In the genomic region with DNA sequence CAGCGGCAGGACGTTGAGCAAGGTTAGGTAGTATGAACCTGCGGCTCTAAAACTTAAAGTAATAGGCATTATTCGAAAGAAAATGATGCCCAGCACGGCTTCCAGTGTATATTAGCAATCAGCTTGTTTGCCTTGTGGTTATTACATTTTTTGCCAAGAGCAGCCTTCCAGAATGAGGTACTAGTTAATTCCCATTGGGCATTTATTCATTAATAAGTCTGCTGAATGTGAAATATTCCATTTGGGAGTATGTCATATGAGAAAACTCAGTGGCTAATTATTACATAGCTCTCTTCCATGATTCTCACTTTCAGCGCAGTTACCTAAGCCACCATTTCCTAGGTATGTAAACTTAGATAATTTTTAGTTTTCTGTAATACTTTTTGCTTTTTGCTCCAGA, we compare ENCODE assay signal across 17 cellular contexts. TPM values are rescaled to one million over a fixed set of nuclear protein-coding genes. Genes with fewer than 3 reads are reported as not detected.
A peak's percentile ranks its signal among the peaks of the same experiment; 100 is the strongest.
DNase-seq lines count a peak whose midpoint lies in the region; ATAC-seq, FAIRE-seq and TF ChIP-seq lines count a peak whose summit lies in the region.
"Had no signal": no experiment of that assay in that cellular context is flagged by ENCODE, and none has a peak within 500 bp of the region (broad histone marks: within the 10 kb centered on the region; RNA-seq: fewer than 3 reads in every experiment).

No MANE protein-coding gene starts in this region.

- H2AFZ ChIP-seq in GM23248 (no peak overlapping the region), astrocyte (ENCODE audit: low read depth, low read length) (no peak overlapping the region), hepatocyte (no peak overlapping the region)

- H3K9me3 ChIP-seq in GM23248 (ENCODE audit: low read depth) (no peaks in the 10 kb centered on the region), astrocyte (ENCODE audit: insufficient read depth, low read depth, low read length) (no peaks in the 10 kb centered on the region), hepatocyte (ENCODE audit: low read depth) (no peaks in the 10 kb centered on the region), gastrocnemius medialis (no peaks in the 10 kb centered on the region)

- H3K9me3 Mint-ChIP-seq in astrocyte (ENCODE audit: unreplicated experiment), result no peaks in the 10 kb centered on the region
- H3K9me3 Mint-ChIP-seq: activated CD4-positive, alpha-beta T cell treated with anti-CD3 and anti-CD28 coated beads, Interleukin-2, amount 10 ng/mL, durations not matched to agents 7 days and 5 days; activated naive CD8-positive, alpha-beta T cell treated with anti-CD3 and anti-CD28 coated beads, Interleukin-2, amount 10 ng/mL, durations not matched to agents 7 days and 5 days had no signal

- no peaks in the 10 kb centered on the region for H3K36me3 Mint-ChIP-seq in astrocyte (ENCODE audit: low read depth, unreplicated experiment)

- H3K9me2 ChIP-seq in GM23248 (ENCODE audit: insufficient read depth) (no peaks in the 10 kb centered on the region), hepatocyte (replicated peaks; ENCODE audit: insufficient read depth) (no peaks in the 10 kb centered on the region)

- no peak for TF ChIP-seq CTCF in astrocyte (IDR thresholded peaks at IDR 0.05; ENCODE audit: insufficient read depth, low read depth, low read length)
- TF ChIP-seq CTCF in hepatocyte (IDR thresholded peaks at IDR 0.05; ENCODE audit: poor library complexity), result no peak
- TF ChIP-seq CTCF in gastrocnemius medialis (IDR thresholded peaks at IDR 0.05 in 4 of 5, conservative IDR thresholded peaks at IDR 0.05 in 1 of 5), result no peak

- peak overlapping the region; percentile 77 for H3K27ac Mint-ChIP-seq in astrocyte (ENCODE audit: unreplicated experiment)
- H3K27ac Mint-ChIP-seq: activated CD4-positive, alpha-beta T cell treated with anti-CD3 and anti-CD28 coated beads, Interleukin-2, amount 10 ng/mL, durations not matched to agents 7 days and 5 days; activated naive CD8-positive, alpha-beta T cell treated with anti-CD3 and anti-CD28 coated beads, Interleukin-2, amount 10 ng/mL, durations not matched to agents 7 days and 5 days had no signal

- peaks cover 22% of the 10 kb centered on the region for H3K36me3 ChIP-seq in GM23248 (ENCODE audit: low read depth)
- H3K36me3 ChIP-seq in astrocyte (ENCODE audit: insufficient read depth, low read length), result no peaks in the 10 kb centered on the region
- H3K36me3 ChIP-seq in hepatocyte (replicated peaks; ENCODE audit: insufficient read depth, low read depth), result no peaks in the 10 kb centered on the region
- no peaks in the 10 kb centered on the region for H3K36me3 ChIP-seq in gastrocnemius medialis

- peaks cover 86% of the 10 kb centered on the region for H3K4me1 Mint-ChIP-seq in astrocyte (ENCODE audit: low read depth, unreplicated experiment)

- ATAC-seq in gastrocnemius medialis (no peak), GM21390 (IDR thresholded peaks at IDR 0.05; ENCODE audit: unreplicated experiment) (no peak)

- H3K4me3 ChIP-seq in GM23248 (peak overlapping the region; percentile 30; the same call in 1 of the 2 replicates), astrocyte (ENCODE audit: insufficient read depth, low read depth, low read length) (no peak overlapping the region), hepatocyte (no peak overlapping the region), gastrocnemius medialis (peak overlapping the region in 2 of 4 donors; percentile 5 to 38)

- H3K79me2 ChIP-seq in GM23248 (ENCODE audit: insufficient read depth), result peaks cover 100% of the 10 kb centered on the region
- peaks cover 99% of the 10 kb centered on the region for H3K79me2 ChIP-seq in astrocyte (ENCODE audit: insufficient read depth, low read length)
- H3K79me2 ChIP-seq in hepatocyte, result peaks cover 98% of the 10 kb centered on the region

- H3K9ac ChIP-seq in GM23248 (no peak overlapping the region), astrocyte (ENCODE audit: low read length) (no peak overlapping the region)

- H3K27me3 Mint-ChIP-seq in astrocyte (ENCODE audit: low read depth, unreplicated experiment), result no peaks in the 10 kb centered on the region
- H3K27me3 Mint-ChIP-seq: activated naive CD8-positive, alpha-beta T cell treated with anti-CD3 and anti-CD28 coated beads, Interleukin-2, amount 10 ng/mL, durations not matched to agents 7 days and 5 days had no signal

- H3K4me1 ChIP-seq in GM23248 (ENCODE audit: insufficient read depth), result peaks cover 98% of the 10 kb centered on the region
- H3K4me1 ChIP-seq in astrocyte (ENCODE audit: insufficient read depth, low read length), result peaks cover 78% of the 10 kb centered on the region
- peaks cover 39% of the 10 kb centered on the region for H3K4me1 ChIP-seq in hepatocyte (ENCODE audit: insufficient read depth)
- H3K4me1 ChIP-seq in gastrocnemius medialis, result peaks cover 96 to 98% of the 10 kb centered on the region in 2 donors

- WGBS in GM23248 (ENCODE audit: low coverage in 1 of 2, low lambda C conversion rate in 2 of 2, missing lambda C conversion rate in 2 of 2), 2 experiments, result 92% methylated on average over 6 of the region's 6 CpGs
- 88% methylated on average over 6 of the region's 6 CpGs for WGBS in hepatocyte (ENCODE audit: low lambda C conversion rate, missing lambda C conversion rate)

- H3F3A ChIP-seq in GM23248 (ENCODE audit: insufficient read depth), result peaks cover 98% of the 10 kb centered on the region

- H3K4me2 ChIP-seq in GM23248 (ENCODE audit: unreplicated experiment) (peak overlapping the region; percentile 54), astrocyte (ENCODE audit: low read length) (peak overlapping the region; percentile 57), hepatocyte (peak overlapping the region; percentile 56)

- H3K27me3 ChIP-seq in GM23248 (replicated peaks; ENCODE audit: insufficient read depth) (no peaks in the 10 kb centered on the region), astrocyte (ENCODE audit: insufficient read depth, low read length) (no peaks in the 10 kb centered on the region), hepatocyte (no peaks in the 10 kb centered on the region), gastrocnemius medialis (no peaks in the 10 kb centered on the region)

- in situ Hi-C loops in GM23248 (cut with MboI), result no loop called here
- in situ Hi-C loops in gastrocnemius medialis (cut with MboI; ENCODE audit: low sequenced_read_pairs in 4 of 4), result no loop called here

- no peak for FAIRE-seq in astrocyte (lab: Jason Lieb, UNC)
- no peak for FAIRE-seq in HTR-8/SVneo (lab: Jason Lieb, UNC)

- intact Hi-C loops in gastrocnemius medialis (cut with DNase I; ENCODE audit: low total_unique reads), result no loop called here

- TF ChIP-seq POLR2A in gastrocnemius medialis (IDR thresholded peaks at IDR 0.05), result no peak

- no peak for DNase-seq in GM23248
- DNase-seq in astrocyte (ENCODE audit: low read depth), result no peak
- DNase-seq in hepatocyte (ENCODE audit: low spot score), result no peak
- no peak for DNase-seq in gastrocnemius medialis
- DNase-seq in NCI-H510A (lab: John Stamatoyannopoulos, UW), result no peak
- DNase-seq in HTR-8/SVneo (ENCODE audit: insufficient read length, low spot score), result no peak
- no peak for DNase-seq in HCEC 1CT
- DNase-seq: activated CD4-positive, alpha-beta T cell treated with anti-CD3 and anti-CD28 coated beads, Interleukin-2, amount 10 ng/mL, durations not matched to agents 7 days and 5 days; activated naive CD8-positive, alpha-beta T cell treated with anti-CD3 and anti-CD28 coated beads, Interleukin-2, amount 10 ng/mL, durations not matched to agents 7 days and 5 days; activated T-cell treated with anti-CD3 and anti-CD28 coated beads, Interleukin-2, amount 50 U/mL, for 1 hour; central memory CD4-positive, alpha-beta T cell; COR-L47; head of caudate nucleus; NCI-H2107; NCI-H748 treated with DMSO at 0.1 percent for 48 hours; stimulated activated CD4-positive, alpha-beta T cell treated with anti-CD3 and anti-CD28 coated beads, Interleukin-2, amount 100 ng/mL, for 24 hours had no signal

- H4K20me1 ChIP-seq in GM23248 (ENCODE audit: insufficient read depth) (no peaks in the 10 kb centered on the region), astrocyte (ENCODE audit: insufficient read depth, low read length) (peaks cover 76% of the 10 kb centered on the region), hepatocyte (ENCODE audit: insufficient read depth, poor library complexity, severe bottlenecking) (peaks cover 37% of the 10 kb centered on the region)

- peak overlapping the region; percentile 20 for H3K27ac ChIP-seq in GM23248
- no peak overlapping the region for H3K27ac ChIP-seq in astrocyte (ENCODE audit: low read depth, low read length)
- peak overlapping the region; percentile 56 for H3K27ac ChIP-seq in hepatocyte
- peak overlapping the region; percentile 72 to 97 (median 74) for H3K27ac ChIP-seq in gastrocnemius medialis

- no peak overlapping the region for H3K4me3 Mint-ChIP-seq in astrocyte (ENCODE audit: unreplicated experiment)
- H3K4me3 Mint-ChIP-seq: activated CD4-positive, alpha-beta T cell treated with anti-CD3 and anti-CD28 coated beads, Interleukin-2, amount 10 ng/mL, durations not matched to agents 7 days and 5 days; activated naive CD8-positive, alpha-beta T cell treated with anti-CD3 and anti-CD28 coated beads, Interleukin-2, amount 10 ng/mL, durations not matched to agents 7 days and 5 days had no signal

RNA-seq across cellular contexts. Expression of gene CRIM1, which starts 12.9 kb away (rescaled TPM):
- total RNA-seq in GM23248 (2014; rRNA removed; shearing (Covaris generic)), result 485 and 499 TPM in 2 replicates
- 76.4 and 77.4 TPM in 2 replicates for polyA plus RNA-seq in GM23248 (2016; fragmentation: Nextera tagmentation; extraction: Ambion mirVana)
- total RNA-seq in astrocyte, result 138 and 180 TPM in 2 replicates
- total RNA-seq in hepatocyte, result 40.8 and 49.0 TPM in 2 replicates
- 19.1 and 23.0 TPM in 2 replicates for polyA plus RNA-seq in hepatocyte
- total RNA-seq in gastrocnemius medialis, result 100 to 1,000 TPM in 2 of 4 donors, 10 to 100 TPM in 2; 93.2 to 194 (median 119) TPM
